In genomic region chr12:116414891-116415290, GRCh38 we compare ENCODE assay signal across 20 cellular contexts.
DNase-seq lines count a peak whose midpoint lies in the region; ATAC-seq, FAIRE-seq and TF ChIP-seq lines count a peak whose summit lies in the region.
"Had no signal": no experiment of that assay in that cellular context is flagged by ENCODE, and none has a peak within 500 bp of the region (broad histone marks: within the 10 kb centered on the region; RNA-seq: fewer than 3 reads in every experiment).

No MANE protein-coding gene starts in this region.

- intact Hi-C loops in HepG2 (cut with micrococcal nuclease; ENCODE audit: unreplicated experiment) = no loop called here
- intact Hi-C loops in right lobe of liver (cut with DNase I) = no loop called here
- intact Hi-C loops in spleen (cut with DNase I; ENCODE audit: low total_unique reads) = no loop called here

- ATAC-seq in HepG2 (no peak), right lobe of liver (no peak)
- ATAC-seq in natural killer cell treated with Interleukin-12 subunit alpha and Interleukin-12 subunit beta and Interleukin-15 and Interleukin-18, amount 100 ng/mL, for 72 hours = no peak

- H3K27me3 ChIP-seq in HepG2 (ENCODE audit: control insufficient read depth in 1 of 2, insufficient read depth in 2 of 2, low read length in 2 of 2) (peaks cover 0 to 3% of the 10 kb centered on the region in 2 experiments; a peak in 1 of 5 replicates), right lobe of liver (no peaks in the 10 kb centered on the region), ectodermal cell (ENCODE audit: control insufficient read depth, insufficient read depth, low read length, poor library complexity, severe bottlenecking) (no peaks in the 10 kb centered on the region), spleen (replicated peaks in 1 of 7) (no peaks in the 10 kb centered on the region), GM23248 (replicated peaks; ENCODE audit: insufficient read depth) (no peaks in the 10 kb centered on the region), Karpas-422 (ENCODE audit: low read length) (no peaks in the 10 kb centered on the region)
- H3K27me3 ChIP-seq: BLaER1 had no signal

- DNase-seq in HepG2 (ENCODE audit: low spot score) (no peak), right lobe of liver (no peak), spleen (peak; percentile 13), GM23248 (no peak), Karpas-422 (no peak), NK-92 (lab: John Stamatoyannopoulos, UW; ENCODE audit: unreplicated experiment) (no peak)
- peak; percentile 44 for DNase-seq in natural killer cell treated with Interleukin-12 subunit alpha and Interleukin-12 subunit beta and Interleukin-15 and Interleukin-18, amount 100 ng/mL, for 72 hours (ENCODE audit: low spot score)
- DNase-seq: AML-193; CD4-positive, alpha-beta memory T cell; DMS153; DMS79 treated with DMSO at 0.1 percent for 48 hours; GF-D8; HCEC 1CT had no signal

- no peak overlapping the region for H3K4me3 ChIP-seq in HepG2 (replicated peaks in 1 of 3; ENCODE audit: insufficient read depth in 1 of 3, low read depth in 2 of 3, low read length in 3 of 3)
- no peak overlapping the region for H3K4me3 ChIP-seq in right lobe of liver
- H3K4me3 ChIP-seq in ectodermal cell (ENCODE audit: insufficient read depth, low read depth, low read length) = no peak overlapping the region
- no peak overlapping the region for H3K4me3 ChIP-seq in spleen
- H3K4me3 ChIP-seq in GM23248 = no peak overlapping the region
- H3K4me3 ChIP-seq in Karpas-422 (ENCODE audit: low read length) = no peak overlapping the region
- H3K4me3 ChIP-seq: A549, BLaER1 had no signal

- H3K27ac ChIP-seq in HepG2 (ENCODE audit: extremely low read length, insufficient read depth, low read length) (no peak overlapping the region), right lobe of liver (no peak overlapping the region), ectodermal cell (ENCODE audit: insufficient read depth, low read depth, low read length, poor library complexity, severe bottlenecking) (peak overlapping the region; percentile 84), spleen (no peak overlapping the region), GM23248 (no peak overlapping the region), Karpas-422 (ENCODE audit: low read length) (no peak overlapping the region)
- H3K27ac ChIP-seq: 22Rv1, BLaER1 had no signal

- H3K27ac Mint-ChIP-seq in natural killer cell treated with Interleukin-12 subunit alpha and Interleukin-12 subunit beta and Interleukin-15 and Interleukin-18, amount 100 ng/mL, for 72 hours = no peak overlapping the region
- H3K27ac Mint-ChIP-seq: CD14-positive monocyte; CD4-positive, alpha-beta memory T cell had no signal

- no peak for TF ChIP-seq RAD21 in HepG2 (CRISPR knock-in tag; IDR thresholded peaks at IDR 0.05)

- no peak overlapping the region for H3K4me3 Mint-ChIP-seq in natural killer cell treated with Interleukin-12 subunit alpha and Interleukin-12 subunit beta and Interleukin-15 and Interleukin-18, amount 100 ng/mL, for 72 hours
- H3K4me3 Mint-ChIP-seq: CD14-positive monocyte; CD4-positive, alpha-beta memory T cell had no signal

- H3K36me3 Mint-ChIP-seq in natural killer cell treated with Interleukin-12 subunit alpha and Interleukin-12 subunit beta and Interleukin-15 and Interleukin-18, amount 100 ng/mL, for 72 hours = no peaks in the 10 kb centered on the region
- H3K36me3 Mint-ChIP-seq: CD14-positive monocyte; CD4-positive, alpha-beta memory T cell had no signal

- H3K4me1 ChIP-seq in HepG2 (ENCODE audit: insufficient read depth, low read length) = no peaks in the 10 kb centered on the region
- no peaks in the 10 kb centered on the region for H3K4me1 ChIP-seq in right lobe of liver
- H3K4me1 ChIP-seq in ectodermal cell (ENCODE audit: control insufficient read depth, insufficient read depth, low read length) = peaks cover 5% of the 10 kb centered on the region
- peaks cover 0 to 19% (median 7%) of the 10 kb centered on the region in 6 donors for H3K4me1 ChIP-seq in spleen
- peaks cover 12% of the 10 kb centered on the region for H3K4me1 ChIP-seq in GM23248 (ENCODE audit: insufficient read depth)
- H3K4me1 ChIP-seq in Karpas-422 (ENCODE audit: low read length) = no peaks in the 10 kb centered on the region

- H3K9ac ChIP-seq in HepG2 (ENCODE audit: insufficient read depth, low read depth, low read length) (no peak overlapping the region), GM23248 (no peak overlapping the region), Karpas-422 (ENCODE audit: low read length) (no peak overlapping the region)
- H3K9ac ChIP-seq: BLaER1 had no signal

- POLR2A ChIA-PET in HepG2 (lab: Yijun Ruan, JAX) = no interaction called here

- H3K9me2 ChIP-seq in GM23248 (ENCODE audit: insufficient read depth) (no peaks in the 10 kb centered on the region), Karpas-422 (replicated peaks; ENCODE audit: insufficient read depth, low read length) (no peaks in the 10 kb centered on the region)

- H3K9me3 ChIP-seq in HepG2 (ENCODE audit: low read length) (no peaks in the 10 kb centered on the region), right lobe of liver (no peaks in the 10 kb centered on the region), ectodermal cell (ENCODE audit: control insufficient read depth, low read length) (no peaks in the 10 kb centered on the region), spleen (no peaks in the 10 kb centered on the region), GM23248 (ENCODE audit: low read depth) (no peaks in the 10 kb centered on the region), Karpas-422 (ENCODE audit: low read length) (no peaks in the 10 kb centered on the region)
- H3K9me3 ChIP-seq: A549, BLaER1 had no signal

- TF ChIP-seq EP300 in HepG2 (IDR thresholded peaks at IDR 0.05; ENCODE audit: low read depth in 2 of 2, low read length in 2 of 2) (no peak), HepG2 (CRISPR knock-in tag; IDR thresholded peaks at IDR 0.05; ENCODE audit: borderline replicate concordance) (no peak)

- no peaks in the 10 kb centered on the region for H3K9me3 Mint-ChIP-seq in natural killer cell treated with Interleukin-12 subunit alpha and Interleukin-12 subunit beta and Interleukin-15 and Interleukin-18, amount 100 ng/mL, for 72 hours
- H3K9me3 Mint-ChIP-seq: CD14-positive monocyte; CD4-positive, alpha-beta memory T cell had no signal

- WGBS in HepG2 (ENCODE audit: low lambda C conversion rate) = 73% methylated on average over 12 of the region's 12 CpGs
- WGBS in right lobe of liver (ENCODE audit: insufficient coverage, low coverage, low lambda C conversion rate, missing lambda C conversion rate) = 81% methylated on average over 12 of the region's 12 CpGs
- 89 to 91% methylated on average over 12 of the region's 12 CpGs for WGBS in ectodermal cell, 2 experiments
- 87 to 92% (median 88%) methylated on average over 12 of the region's 12 CpGs for WGBS in spleen, 5 donors
- WGBS in GM23248 (ENCODE audit: low coverage in 1 of 2, low lambda C conversion rate in 2 of 2, missing lambda C conversion rate in 2 of 2), 2 experiments = 78 to 79% methylated on average over 12 of the region's 12 CpGs

- H2AFZ ChIP-seq in HepG2 (ENCODE audit: low read length) (no peak overlapping the region), GM23248 (no peak overlapping the region), Karpas-422 (ENCODE audit: low read length) (no peak overlapping the region)

- BruUV-seq in HepG2 (replicated peaks; lab: Mats Ljungman, UMichigan) = no TSS peak

- CTCF ChIA-PET in HepG2 (lab: Yijun Ruan, JAX; ENCODE audit: low intra/inter-chr PET ratio, low total read pairs) = no interaction called here

- no peaks in the 10 kb centered on the region for H3F3A ChIP-seq in GM23248 (ENCODE audit: insufficient read depth)

- H3K4me2 ChIP-seq in HepG2 (ENCODE audit: low read depth, low read length) (no peak overlapping the region), GM23248 (ENCODE audit: unreplicated experiment) (no peak overlapping the region), Karpas-422 (ENCODE audit: low read depth, low read length, poor library complexity, severe bottlenecking) (no peak overlapping the region)
- H3K4me2 ChIP-seq: A549, BLaER1 had no signal

- in situ Hi-C loops in HepG2 (cut with HindIII; ENCODE audit: extremely low pct_ligation_motif_present, low pct_unique_long_range_greater_than_20kb) = no loop called here
- in situ Hi-C loops in GM23248 (cut with MboI) = no loop called here

- TF ChIP-seq CTCF in HepG2 (CRISPR knock-in tag; IDR thresholded peaks at IDR 0.05) (no peak), right lobe of liver (IDR thresholded peaks at IDR 0.05) (no peak), spleen (IDR thresholded peaks at IDR 0.05 in 8 of 11, conservative IDR thresholded peaks at IDR 0.05 in 3 of 11) (no peak)

- H3K4me1 Mint-ChIP-seq in natural killer cell treated with Interleukin-12 subunit alpha and Interleukin-12 subunit beta and Interleukin-15 and Interleukin-18, amount 100 ng/mL, for 72 hours (ENCODE audit: low read depth in 2 of 2) = peaks cover 0 to 7% of the 10 kb centered on the region in 2 donors

- H3K79me2 ChIP-seq in HepG2 (ENCODE audit: insufficient read depth, low read length) = no peaks in the 10 kb centered on the region
- no peaks in the 10 kb centered on the region for H3K79me2 ChIP-seq in GM23248 (ENCODE audit: insufficient read depth)
- no peaks in the 10 kb centered on the region for H3K79me2 ChIP-seq in Karpas-422 (ENCODE audit: low read length)

- H3K27me3 Mint-ChIP-seq in natural killer cell treated with Interleukin-12 subunit alpha and Interleukin-12 subunit beta and Interleukin-15 and Interleukin-18, amount 100 ng/mL, for 72 hours = peaks cover 0 to 2% of the 10 kb centered on the region in 2 donors
- H3K27me3 Mint-ChIP-seq: CD4-positive, alpha-beta memory T cell had no signal

- H4K20me1 ChIP-seq in HepG2 (ENCODE audit: insufficient read depth, low read length) (no peaks in the 10 kb centered on the region), GM23248 (ENCODE audit: insufficient read depth) (no peaks in the 10 kb centered on the region), Karpas-422 (ENCODE audit: insufficient read depth, low read depth, low read length) (no peaks in the 10 kb centered on the region)
- H4K20me1 ChIP-seq: BLaER1 had no signal

- TF ChIP-seq POLR2A in HepG2 (IDR thresholded peaks at IDR 0.05; ENCODE audit: insufficient read depth in 1 of 2, low read depth in 2 of 2, low read length in 2 of 2) (no peak), right lobe of liver (IDR thresholded peaks at IDR 0.05) (no peak), spleen (IDR thresholded peaks at IDR 0.05) (no peak)

- H3K36me3 ChIP-seq in HepG2 (replicated peaks in 1 of 2; ENCODE audit: control insufficient read depth in 1 of 2, insufficient read depth in 2 of 2, low read length in 2 of 2) (no peaks in the 10 kb centered on the region), right lobe of liver (no peaks in the 10 kb centered on the region), ectodermal cell (ENCODE audit: control insufficient read depth, insufficient read depth, low read length) (no peaks in the 10 kb centered on the region), spleen (no peaks in the 10 kb centered on the region), GM23248 (ENCODE audit: low read depth) (no peaks in the 10 kb centered on the region), Karpas-422 (ENCODE audit: insufficient read depth, low read length) (no peaks in the 10 kb centered on the region)
- H3K36me3 ChIP-seq: BLaER1 had no signal

- no peak for FAIRE-seq in HepG2 (lab: Jason Lieb, UNC)
- FAIRE-seq: A549, GM19239, H54 had no signal

TF ChIP-seq in HepG2, 621 proteins besides CTCF, POLR2A, EP300 and RAD21 (continues in another document):
- no peak for TF ChIP-seq ZNF331 (CRISPR knock-in tag; IDR thresholded peaks at IDR 0.05)

Comparison
In these comparisons a context has a peak if more than half of its experiments do, and no peak if none do; other contexts are left out.
1. DNase-seq: peak in natural killer cell treated with Interleukin-12 subunit alpha and Interleukin-12 subunit beta and Interleukin-15 and Interleukin-18, amount 100 ng/mL, for 72 hours (single experiment) and spleen (single experiment); none in HepG2 (single experiment), right lobe of liver (0 of 3), GM23248 (single experiment), Karpas-422 (single experiment) and NK-92 (single experiment).